ENCODE assay signal across 1 cellular context in genomic region chr12:65175385-65175784, GRCh38.
TF ChIP-seq lines count a peak whose summit lies in the region.

No MANE protein-coding gene starts in this region.

TF ChIP-seq in GM12878, 131 proteins besides CTCF, POLR2A, EP300 and RAD21:
- TF ChIP-seq ZNF207 (IDR thresholded peaks at IDR 0.05; ENCODE audit: borderline replicate concordance) (no peak), ZBTB33 (IDR thresholded peaks at IDR 0.05) (no peak), SIX5 (IDR thresholded peaks at IDR 0.05; ENCODE audit: low read depth, low read length, severe bottlenecking) (no peak), NFIC (IDR thresholded peaks at IDR 0.05; ENCODE audit: low read depth, low read length) (no peak)
